1 cellular context compared by ENCODE assay signal in genomic region chr2:96817882-96818281, GRCh38.
TF ChIP-seq lines count a peak whose summit lies in the region.

No MANE protein-coding gene starts in this region.

TF ChIP-seq in HepG2, 621 proteins besides CTCF, POLR2A, EP300 and RAD21:
- TF ChIP-seq CCAR2 (optimal IDR thresholded peaks at IDR 0.05; ENCODE audit: low read depth, low read length) (no peak), ZFP90 (CRISPR knock-in tag; IDR thresholded peaks at IDR 0.05; ENCODE audit: borderline replicate concordance) (0 out of 2 replicates have a peak, but pooled peaks have one; percentile 40), ZNF138 (CRISPR knock-in tag; IDR thresholded peaks at IDR 0.05; ENCODE audit: low read depth) (0 out of 2 replicates have a peak, but pooled peaks have one; percentile 23), MAFK (conservative IDR thresholded peaks at IDR 0.05 in 1 of 2, IDR thresholded peaks at IDR 0.05 in 1 of 2; ENCODE audit: low read length in 2 of 2) (0 out of 4 replicates have a peak, but pooled peaks of 1 of the 2 experiments have one; percentile 5)
